8 cellular contexts compared by ENCODE assay signal in genomic region chr19:11418518-11419506, GRCh38. TPM values are rescaled to one million over a fixed set of nuclear protein-coding genes. Genes with fewer than 3 reads are reported as not detected.
DNase-seq lines count a peak whose midpoint lies in the region; ATAC-seq lines count a peak whose summit lies in the region.

A gene with protein sequence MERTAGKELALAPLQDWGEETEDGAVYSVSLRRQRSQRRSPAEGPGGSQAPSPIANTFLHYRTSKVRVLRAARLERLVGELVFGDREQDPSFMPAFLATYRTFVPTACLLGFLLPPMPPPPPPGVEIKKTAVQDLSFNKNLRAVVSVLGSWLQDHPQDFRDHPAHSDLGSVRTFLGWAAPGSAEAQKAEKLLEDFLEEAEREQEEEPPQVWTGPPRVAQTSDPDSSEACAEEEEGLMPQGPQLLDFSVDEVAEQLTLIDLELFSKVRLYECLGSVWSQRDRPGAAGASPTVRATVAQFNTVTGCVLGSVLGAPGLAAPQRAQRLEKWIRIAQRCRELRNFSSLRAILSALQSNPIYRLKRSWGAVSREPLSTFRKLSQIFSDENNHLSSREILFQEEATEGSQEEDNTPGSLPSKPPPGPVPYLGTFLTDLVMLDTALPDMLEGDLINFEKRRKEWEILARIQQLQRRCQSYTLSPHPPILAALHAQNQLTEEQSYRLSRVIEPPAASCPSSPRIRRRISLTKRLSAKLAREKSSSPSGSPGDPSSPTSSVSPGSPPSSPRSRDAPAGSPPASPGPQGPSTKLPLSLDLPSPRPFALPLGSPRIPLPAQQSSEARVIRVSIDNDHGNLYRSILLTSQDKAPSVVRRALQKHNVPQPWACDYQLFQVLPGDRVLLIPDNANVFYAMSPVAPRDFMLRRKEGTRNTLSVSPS (minus strand): TSS chr19:11419314. CDS start chr19:11419278, 36 bp downstream.

- H3K9me3 ChIP-seq in HUES48 (ENCODE audit: control insufficient read depth, insufficient read depth, low read length) (no peaks in the 10 kb centered on the region), adipocyte (ENCODE audit: control insufficient read depth, low read length) (no peaks in the 10 kb centered on the region), thymus (ENCODE audit: control insufficient read depth) (no peaks in the 10 kb centered on the region)

- H2AFZ ChIP-seq in ACC112 (ENCODE audit: low read length, unreplicated experiment): peak within 1 kb of the TSS; percentile 50

- ATAC-seq in HG02588 (IDR thresholded peaks at IDR 0.05; ENCODE audit: unreplicated experiment): no peak

- DNase-seq in adipocyte (ENCODE audit: low read depth) (peak; percentile 35), kidney tubule cell (ENCODE audit: low spot score) (peak; percentile 59), inferior parietal cortex (ENCODE audit: extremely low spot score) (no peak)
- no peak for DNase-seq in stimulated activated CD8-positive, alpha-beta memory T cell treated with anti-CD3 and anti-CD28 coated beads, Interleukin-4, amount 100 ng/mL, for 48 hours

- WGBS in thymus: 6% methylated on average over 73 of the region's 73 CpGs

- no peak within 1 kb of the TSS for H3K27ac ChIP-seq in ACC112 (ENCODE audit: low read depth, low read length)
- peak within 1 kb of the TSS; percentile 66 for H3K27ac ChIP-seq in HUES48 (ENCODE audit: low read depth, low read length)
- no peak within 1 kb of the TSS for H3K27ac ChIP-seq in thymus (ENCODE audit: low read depth)

- H3K4me3 ChIP-seq in ACC112 (ENCODE audit: low read depth, low read length) (peak within 1 kb of the TSS; percentile 77), HUES48 (ENCODE audit: low read depth, low read length) (peak within 1 kb of the TSS; percentile 81), adipocyte (ENCODE audit: low read length) (peak within 1 kb of the TSS; percentile 76), thymus (ENCODE audit: low read length) (peak within 1 kb of the TSS; percentile 25)

- no peaks in the 10 kb centered on the region for H3K36me3 ChIP-seq in ACC112 (ENCODE audit: insufficient read depth, low read length)
- 0 out of 2 replicates have a peak, but pooled peaks cover 3% of the 10 kb centered on the region for H3K36me3 ChIP-seq in HUES48 (ENCODE audit: control insufficient read depth, insufficient read depth, low read length)
- no peaks in the 10 kb centered on the region for H3K36me3 ChIP-seq in adipocyte (ENCODE audit: control insufficient read depth, insufficient read depth, low read length, severe bottlenecking)
- no peaks in the 10 kb centered on the region for H3K36me3 ChIP-seq in thymus (ENCODE audit: control insufficient read depth, insufficient read depth)

- H3K79me2 ChIP-seq in ACC112 (ENCODE audit: control insufficient read depth, insufficient read depth, low read length, unreplicated experiment): no peaks in the 10 kb centered on the region

- H3K27me3 ChIP-seq in ACC112 (ENCODE audit: insufficient read depth, low read length) (peaks cover 31% of the 10 kb centered on the region), HUES48 (ENCODE audit: control insufficient read depth, insufficient read depth, low read length) (peaks cover 27% of the 10 kb centered on the region), adipocyte (replicated peaks; ENCODE audit: control insufficient read depth, insufficient read depth, low read length) (peaks cover 49% of the 10 kb centered on the region), thymus (ENCODE audit: control insufficient read depth, insufficient read depth) (peaks cover 67% of the 10 kb centered on the region)

- peak within 1 kb of the TSS; percentile 22; the same call in 1 of the 2 replicates for H3K9ac ChIP-seq in HUES48 (ENCODE audit: low read depth, low read length)
- peak within 1 kb of the TSS; percentile 19 for H3K9ac ChIP-seq in adipocyte (ENCODE audit: low read length)

- peaks cover 6% of the 10 kb centered on the region for H3K4me1 ChIP-seq in ACC112 (ENCODE audit: control insufficient read depth, insufficient read depth, low read length, unreplicated experiment)
- H3K4me1 ChIP-seq in HUES48 (ENCODE audit: control insufficient read depth, insufficient read depth, low read length): peaks cover 6% of the 10 kb centered on the region; the same call in 1 of the 2 replicates
- peaks cover 12% of the 10 kb centered on the region for H3K4me1 ChIP-seq in adipocyte (ENCODE audit: control insufficient read depth, insufficient read depth, low read length)
- peaks cover 5% of the 10 kb centered on the region for H3K4me1 ChIP-seq in thymus (ENCODE audit: control insufficient read depth, insufficient read depth, low read length)

RNA-seq across cellular contexts. Expression of the gene that starts here (rescaled TPM):
- polyA plus RNA-seq in thymus: 5.3 TPM

Comparison
In these comparisons a context has a peak if more than half of its experiments do, and no peak if none do; other contexts are left out.
1. H3K4me3 ChIP-seq: peak in every context shown above with its lines; median percentile 81 in HUES48; 77 in ACC112; 76 in adipocyte; 25 in thymus.
2. DNase-seq: peak in adipocyte (single experiment) and kidney tubule cell (single experiment); none in inferior parietal cortex (single experiment) and stimulated activated CD8-positive, alpha-beta memory T cell treated with anti-CD3 and anti-CD28 coated beads, Interleukin-4, amount 100 ng/mL, for 48 hours (single experiment).